ENCODE assay signal across 25 cellular contexts in the genomic region with DNA sequence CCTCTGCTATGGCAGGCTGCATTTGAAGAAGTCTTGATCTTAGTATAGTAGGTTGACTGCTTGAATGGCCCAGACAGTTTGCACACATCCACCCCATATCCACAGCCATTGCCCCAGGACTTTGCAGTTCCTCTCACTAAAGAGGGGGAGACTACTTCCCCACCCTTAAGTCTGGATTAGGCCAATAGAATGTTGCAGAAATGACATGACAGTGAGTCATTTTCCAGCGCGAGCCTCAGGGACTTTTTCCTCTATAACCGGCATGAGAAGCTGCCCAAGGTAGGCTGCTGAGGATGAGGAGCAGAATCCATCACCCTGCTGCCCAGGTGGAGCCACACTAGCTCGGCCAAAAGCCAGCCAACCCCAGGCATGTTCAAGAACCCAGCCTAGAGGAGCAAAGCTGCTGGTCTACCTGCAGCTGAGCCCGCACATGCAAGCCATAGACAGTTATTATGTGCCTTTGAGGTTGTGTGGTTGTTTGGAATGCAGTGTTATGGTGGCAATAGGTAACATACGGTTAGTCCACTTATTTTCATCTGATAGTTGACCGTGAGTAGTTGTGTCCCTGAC.
DNase-seq lines count a peak whose midpoint lies in the region; ATAC-seq and TF ChIP-seq lines count a peak whose summit lies in the region.
"Had no signal": no experiment of that assay in that cellular context is flagged by ENCODE, and none has a peak within 500 bp of the region (broad histone marks: within the 10 kb centered on the region; RNA-seq: fewer than 3 reads in every experiment).

No MANE protein-coding gene starts in this region.

- no peaks in the 10 kb centered on the region for H3K9me3 ChIP-seq in breast epithelium
- H3K9me3 ChIP-seq in PC-3 (ENCODE audit: low read length) = no peaks in the 10 kb centered on the region
- H3K9me3 ChIP-seq in mammary epithelial cell (replicated peaks; ENCODE audit: insufficient read depth, low read length) = no peaks in the 10 kb centered on the region
- H3K9me3 ChIP-seq: ascending aorta, BE2C, esophagus muscularis mucosa, neutrophil, testis had no signal

- no peak overlapping the region for H3K27ac ChIP-seq in breast epithelium
- no peak overlapping the region for H3K27ac ChIP-seq in PC-3 (ENCODE audit: low read length)
- no peak overlapping the region for H3K27ac ChIP-seq in mammary epithelial cell (ENCODE audit: insufficient read depth, low read depth, low read length)
- H3K27ac ChIP-seq: ascending aorta, esophagus muscularis mucosa, neutrophil, testis had no signal

- intact Hi-C loops in MCF 10A (cut with micrococcal nuclease) = no loop called here
- intact Hi-C loops in breast epithelium (cut with DNase I; ENCODE audit: low total_unique reads) = no loop called here
- intact Hi-C loops in PC-3 (cut with micrococcal nuclease) = no loop called here
- intact Hi-C loops in mammary epithelial cell (cut with micrococcal nuclease) = no loop called here

- DNase-seq in MCF 10A (ENCODE audit: unreplicated experiment) (peak; percentile 33), breast epithelium (ENCODE audit: low spot score in 2 of 2) (no peak), PC-3 (peak; percentile 72), mammary epithelial cell (peak; percentile 34), omental fat pad (ENCODE audit: low spot score) (no peak)
- DNase-seq in effector CD4-positive, alpha-beta T cell = no peak
- DNase-seq in activated naive CD8-positive, alpha-beta T cell treated with anti-CD3 and anti-CD28 coated beads for 36 hours = no peak
- DNase-seq: 8988T; activated CD4-positive, alpha-beta T cell treated with anti-CD3 and anti-CD28 coated beads for 4 hours; activated naive CD4-positive, alpha-beta T cell treated with anti-CD3 and anti-CD28 coated beads, Interleukin-2, amount 50 U/mL, for 16 hours; BE2C; COR-L47; effector memory CD8-positive, alpha-beta T cell; kidney glomerular epithelial cell; MM.1S; NCI-H187; NCI-H345; NCI-H774; testis had no signal

- 65% methylated on average over 6 of the region's 7 CpGs for WGBS in mammary epithelial cell (ENCODE audit: low coverage, missing lambda C conversion rate)

- CTCF ChIA-PET in MCF 10A (lab: Yijun Ruan, JAX) = no interaction called here
- CTCF ChIA-PET in PC-3 (lab: Charles Lee) = no interaction called here
- CTCF ChIA-PET in mammary epithelial cell (lab: Charles Lee; ENCODE audit: low non-redundant PET) = no interaction called here

- no peak overlapping the region for H3K4me2 ChIP-seq in PC-3 (ENCODE audit: low read length)
- H3K4me2 ChIP-seq in mammary epithelial cell (ENCODE audit: insufficient read depth, low read depth, low read length) = no peak overlapping the region
- H3K4me2 ChIP-seq: smooth muscle cell had no signal

- dilution Hi-C loops in mammary epithelial cell (cut with HindIII; ENCODE audit: low sequenced_read_pairs) = no loop called here

- H3K4me1 Mint-ChIP-seq in MCF 10A (ENCODE audit: insufficient read depth, unreplicated experiment) = no peaks in the 10 kb centered on the region
- no peaks in the 10 kb centered on the region for H3K4me1 Mint-ChIP-seq in activated naive CD8-positive, alpha-beta T cell treated with anti-CD3 and anti-CD28 coated beads for 36 hours

- no peak overlapping the region for H2AFZ ChIP-seq in PC-3 (ENCODE audit: low read length)
- no peak overlapping the region for H2AFZ ChIP-seq in mammary epithelial cell (ENCODE audit: low read depth, low read length)

- H4K20me1 ChIP-seq in PC-3 (ENCODE audit: low read length) = no peaks in the 10 kb centered on the region
- H4K20me1 ChIP-seq in mammary epithelial cell (ENCODE audit: insufficient read depth, low read length) = no peaks in the 10 kb centered on the region

- no peaks in the 10 kb centered on the region for H3K9me2 ChIP-seq in PC-3 (replicated peaks; ENCODE audit: low read length)

- no peaks in the 10 kb centered on the region for H3K36me3 ChIP-seq in breast epithelium
- H3K36me3 ChIP-seq in PC-3 (ENCODE audit: low read depth, low read length) = no peaks in the 10 kb centered on the region
- H3K36me3 ChIP-seq in mammary epithelial cell (ENCODE audit: insufficient read depth, low read length) = no peaks in the 10 kb centered on the region
- H3K36me3 ChIP-seq: ascending aorta, BE2C, esophagus muscularis mucosa, neutrophil had no signal

- H3K27me3 Mint-ChIP-seq in MCF 10A (ENCODE audit: insufficient read depth, unreplicated experiment) = peaks cover 70% of the 10 kb centered on the region
- peaks cover 26% of the 10 kb centered on the region for H3K27me3 Mint-ChIP-seq in activated naive CD8-positive, alpha-beta T cell treated with anti-CD3 and anti-CD28 coated beads for 36 hours
- H3K27me3 Mint-ChIP-seq: stimulated activated memory B cell treated with anti-CD40 and anti-IgM and Interleukin-4, amounts not matched to agents 10 μg/mL and 1 μg/mL and 100 μg/mL, for 72 hours had no signal

- H3K27ac Mint-ChIP-seq in MCF 10A (ENCODE audit: low read depth, unreplicated experiment) = no peak overlapping the region
- H3K27ac Mint-ChIP-seq in activated naive CD8-positive, alpha-beta T cell treated with anti-CD3 and anti-CD28 coated beads for 36 hours = no peak overlapping the region
- H3K27ac Mint-ChIP-seq: effector memory CD8-positive, alpha-beta T cell; stimulated activated memory B cell treated with anti-CD40 and anti-IgM and Interleukin-4, amounts not matched to agents 10 μg/mL and 1 μg/mL and 100 μg/mL, for 72 hours had no signal

- no peaks in the 10 kb centered on the region for H3K9me3 Mint-ChIP-seq in MCF 10A (ENCODE audit: unreplicated experiment)
- H3K9me3 Mint-ChIP-seq in activated naive CD8-positive, alpha-beta T cell treated with anti-CD3 and anti-CD28 coated beads for 36 hours = no peaks in the 10 kb centered on the region
- H3K9me3 Mint-ChIP-seq: effector memory CD8-positive, alpha-beta T cell; stimulated activated memory B cell treated with anti-CD40 and anti-IgM and Interleukin-4, amounts not matched to agents 10 μg/mL and 1 μg/mL and 100 μg/mL, for 72 hours had no signal

- no peaks in the 10 kb centered on the region for H3K79me2 ChIP-seq in PC-3 (ENCODE audit: low read length)
- no peaks in the 10 kb centered on the region for H3K79me2 ChIP-seq in mammary epithelial cell (ENCODE audit: insufficient read depth, low read length)

- POLR2A ChIA-PET in MCF 10A (lab: Yijun Ruan, JAX) = interaction anchor here (1.6 kb wide), 1 partner anchor 10 kb away, joined by 3 read pairs; no protein-coding TSS in a partner anchor
- POLR2A ChIA-PET in PC-3 (lab: Charles Lee; ENCODE audit: unreplicated experiment) = no interaction called here

- H3K36me3 Mint-ChIP-seq in MCF 10A (ENCODE audit: insufficient read depth, unreplicated experiment) = no peaks in the 10 kb centered on the region
- H3K36me3 Mint-ChIP-seq in activated naive CD8-positive, alpha-beta T cell treated with anti-CD3 and anti-CD28 coated beads for 36 hours = no peaks in the 10 kb centered on the region
- H3K36me3 Mint-ChIP-seq: stimulated activated memory B cell treated with anti-CD40 and anti-IgM and Interleukin-4, amounts not matched to agents 10 μg/mL and 1 μg/mL and 100 μg/mL, for 72 hours had no signal

- H3K4me3 Mint-ChIP-seq in MCF 10A (ENCODE audit: unreplicated experiment) = no peak overlapping the region
- H3K4me3 Mint-ChIP-seq in activated naive CD8-positive, alpha-beta T cell treated with anti-CD3 and anti-CD28 coated beads for 36 hours = no peak overlapping the region
- H3K4me3 Mint-ChIP-seq: effector memory CD8-positive, alpha-beta T cell; stimulated activated memory B cell treated with anti-CD40 and anti-IgM and Interleukin-4, amounts not matched to agents 10 μg/mL and 1 μg/mL and 100 μg/mL, for 72 hours had no signal

- ATAC-seq in PC-3 (peak; percentile 31; the same call in 1 of the 2 replicates), omental fat pad (ENCODE audit: low FRiP score) (no peak), GM21423 (IDR thresholded peaks at IDR 0.05; ENCODE audit: unreplicated experiment) (no peak)
- ATAC-seq: effector memory CD8-positive, alpha-beta T cell; stimulated activated memory B cell treated with anti-CD40 and anti-IgM and Interleukin-4, amounts not matched to agents 10 μg/mL and 1 μg/mL and 100 μg/mL, for 72 hours had no signal

- in situ Hi-C loops in mammary epithelial cell (cut with MboI; ENCODE audit: low sequenced_read_pairs in 2 of 2) = no loop called here

- no peak for TF ChIP-seq POLR2A in breast epithelium (IDR thresholded peaks at IDR 0.05)

- BruUV-seq in MCF 10A (replicated peaks; lab: Mats Ljungman, UMichigan) (no TSS peak), PC-3 (replicated peaks; lab: Mats Ljungman, UMichigan) (no TSS peak), mammary epithelial cell (replicated peaks; lab: Mats Ljungman, UMichigan) (no TSS peak)

- no peaks in the 10 kb centered on the region for H3F3A ChIP-seq in PC-3 (ENCODE audit: low read length, unreplicated experiment)

- TF ChIP-seq CTCF in MCF 10A (IDR thresholded peaks at IDR 0.05; ENCODE audit: unreplicated experiment) (no peak), breast epithelium (IDR thresholded peaks at IDR 0.05) (no peak), PC-3 (conservative IDR thresholded peaks at IDR 0.05; ENCODE audit: low read depth, low read length) (no peak), mammary epithelial cell (conservative IDR thresholded peaks at IDR 0.05 in 1 of 2, IDR thresholded peaks at IDR 0.05 in 1 of 2; ENCODE audit: extremely low read depth in 1 of 2, insufficient read depth in 1 of 2, low read depth in 1 of 2, low read length in 2 of 2) (no peak), omental fat pad (IDR thresholded peaks at IDR 0.05) (no peak)

- H3K9ac ChIP-seq in PC-3 (ENCODE audit: low read length) = no peak overlapping the region
- no peak overlapping the region for H3K9ac ChIP-seq in mammary epithelial cell (ENCODE audit: insufficient read depth, low read length)

- H3K4me1 ChIP-seq in breast epithelium (no peaks in the 10 kb centered on the region), PC-3 (ENCODE audit: insufficient read depth, low read length) (peaks cover 37% of the 10 kb centered on the region), mammary epithelial cell (ENCODE audit: insufficient read depth, low read length) (no peaks in the 10 kb centered on the region)
- H3K4me1 ChIP-seq: ascending aorta, esophagus muscularis mucosa, testis had no signal

- H3K27me3 ChIP-seq in breast epithelium = peaks cover 0 to 11% of the 10 kb centered on the region in 2 donors
- peaks cover 4% of the 10 kb centered on the region; the same call in 1 of the 2 replicates for H3K27me3 ChIP-seq in PC-3 (ENCODE audit: low read length)
- H3K27me3 ChIP-seq in mammary epithelial cell (ENCODE audit: insufficient read depth, low read length) = peaks cover 4% of the 10 kb centered on the region
- H3K27me3 ChIP-seq: ascending aorta, BE2C, testis had no signal

- H3K4me3 ChIP-seq in breast epithelium = no peak overlapping the region
- no peak overlapping the region for H3K4me3 ChIP-seq in PC-3 (ENCODE audit: low read length)
- H3K4me3 ChIP-seq in mammary epithelial cell (replicated peaks in 1 of 3; ENCODE audit: insufficient read depth in 1 of 3, low read depth in 2 of 3, low read length in 3 of 3) = no peak overlapping the region
- H3K4me3 ChIP-seq: ascending aorta, esophagus muscularis mucosa, smooth muscle cell, testis had no signal

Comparison
In these comparisons a context has a peak if more than half of its experiments do, and no peak if none do; other contexts are left out.
1. DNase-seq: peak in MCF 10A (single experiment), PC-3 (single experiment) and mammary epithelial cell (single experiment); none in breast epithelium (0 of 2), effector CD4-positive, alpha-beta T cell (single experiment), omental fat pad (single experiment) and activated naive CD8-positive, alpha-beta T cell treated with anti-CD3 and anti-CD28 coated beads for 36 hours (single experiment).